Comparison of ENCODE assay signal across 13 cellular contexts in genomic region chr11:57647368-57647767, GRCh38. TPM values are rescaled to one million over a fixed set of nuclear protein-coding genes. Genes with fewer than 3 reads are reported as not detected.
DNase-seq lines count a peak whose midpoint lies in the region; ATAC-seq and TF ChIP-seq lines count a peak whose summit lies in the region.
"Had no signal": no experiment of that assay in that cellular context is flagged by ENCODE, and none has a peak within 500 bp of the region (broad histone marks: within the 10 kb centered on the region; RNA-seq: fewer than 3 reads in every experiment).

No MANE protein-coding gene starts in this region.

- no peak overlapping the region for H2BK120ac ChIP-seq in H9 (ENCODE audit: low read depth, low read length, poor library complexity, severe bottlenecking)

- peak overlapping the region in 1 of 4 experiments; percentile 27 for H3K4me3 ChIP-seq in fibroblast of lung (replicated peaks in 1 of 4; ENCODE audit: control extremely low read depth in 1 of 4, insufficient read depth in 1 of 4, low read depth in 3 of 4, low read length in 4 of 4)
- H3K4me3 ChIP-seq: pancreas had no signal

- H4K20me1 ChIP-seq in H9 (ENCODE audit: control insufficient read depth, insufficient read depth, insufficient read length) (no peaks in the 10 kb centered on the region), fibroblast of lung (ENCODE audit: control insufficient read depth, extremely low read depth, insufficient read depth, low read length) (no peaks in the 10 kb centered on the region)

- TF ChIP-seq CTCF in H9 (conservative IDR thresholded peaks at IDR 0.05), result no peak
- no peak for TF ChIP-seq CTCF in fibroblast of lung (conservative IDR thresholded peaks at IDR 0.05 in 1 of 2, IDR thresholded peaks at IDR 0.05 in 1 of 2; ENCODE audit: low read depth in 1 of 2, low read length in 2 of 2)

- no peak for ATAC-seq in GM18517 (IDR thresholded peaks at IDR 0.05; ENCODE audit: unreplicated experiment)
- ATAC-seq in stimulated activated effector memory CD8-positive, alpha-beta T cell treated with anti-CD3 and anti-CD28 coated beads, Interleukin-12 subunit alpha, Interleukin-12 subunit beta, amount 100 ng/mL, for 72 hours, result no peak

- DNase-seq in H9 (peak; percentile 50), SK-N-DZ (ENCODE audit: low spot score) (peak; percentile 18), fibroblast of lung (ENCODE audit: low read depth in 2 of 2) (no peak), retina (peak; percentile 67), DMS53 treated with DMSO at 0.1 percent for 48 hours (lab: John Stamatoyannopoulos, UW; ENCODE audit: unreplicated experiment) (no peak), DMS153 (lab: John Stamatoyannopoulos, UW) (no peak)
- DNase-seq in stimulated activated effector memory CD8-positive, alpha-beta T cell treated with anti-CD3 and anti-CD28 coated beads, Interleukin-12 subunit alpha, Interleukin-12 subunit beta, amount 100 ng/mL, for 72 hours (ENCODE audit: low spot score in 2 of 2), result no peak
- DNase-seq: activated CD4-positive, alpha-beta T cell treated with anti-CD3 and anti-CD28 coated beads, Interleukin-2, amount 50 U/mL, for 48 hours; activated gamma-delta T cell treated with Interleukin-2 at 50 U/mL for 16 hours; COR-L47; pancreas; stomach had no signal

- no peak overlapping the region for H2BK20ac ChIP-seq in H9 (ENCODE audit: low read depth, low read length, poor library complexity, severe bottlenecking)

- H3K4me2 ChIP-seq in H9 (ENCODE audit: insufficient read depth, insufficient read length, low read length), result peak overlapping the region; percentile 51
- peak overlapping the region; percentile 36 for H3K4me2 ChIP-seq in fibroblast of lung (ENCODE audit: extremely low read depth, insufficient read depth, low read length)

- peaks cover 83 to 90% of the 10 kb centered on the region in 2 experiments for H3K4me1 Mint-ChIP-seq in H9
- peaks cover 46% of the 10 kb centered on the region for H3K4me1 Mint-ChIP-seq in stimulated activated effector memory CD8-positive, alpha-beta T cell treated with anti-CD3 and anti-CD28 coated beads, Interleukin-12 subunit alpha, Interleukin-12 subunit beta, amount 100 ng/mL, for 72 hours

- H3K18ac ChIP-seq in H9 (ENCODE audit: insufficient read length, low read depth, low read length), result no peak overlapping the region

- H3K36me3 Mint-ChIP-seq in H9 (ENCODE audit: insufficient read depth in 1 of 3, low read depth in 3 of 3), result peaks cover 8 to 28% (median 23%) of the 10 kb centered on the region in 3 experiments; a peak in 6 of 7 replicates
- H3K36me3 Mint-ChIP-seq in stimulated activated effector memory CD8-positive, alpha-beta T cell treated with anti-CD3 and anti-CD28 coated beads, Interleukin-12 subunit alpha, Interleukin-12 subunit beta, amount 100 ng/mL, for 72 hours, result no peaks in the 10 kb centered on the region

- no peaks in the 10 kb centered on the region for H3K36me3 ChIP-seq in fibroblast of lung (ENCODE audit: control insufficient read depth, insufficient read depth, low read length)
- H3K36me3 ChIP-seq: pancreas, stomach had no signal

- H3K56ac ChIP-seq in H9 (ENCODE audit: insufficient read length, low read depth, low read length), result no peak overlapping the region

- peaks cover 16% of the 10 kb centered on the region for H3K23me2 ChIP-seq in H9 (ENCODE audit: insufficient read length, low read depth, low read length, poor library complexity, severe bottlenecking)

- H3K4ac ChIP-seq in H9 (ENCODE audit: low read depth, low read length), result no peak overlapping the region

- H4K5ac ChIP-seq in H9 (ENCODE audit: insufficient read length, low read depth, low read length), result no peak overlapping the region

- no peak overlapping the region for H2AK5ac ChIP-seq in H9 (ENCODE audit: insufficient read length, low read length)

- no peak overlapping the region for H3T11ph ChIP-seq in H9 (ENCODE audit: low read length)

- peak overlapping the region in 2 of 3 experiments; percentile 88 to 93; a peak in 4 of 7 replicates for H3K27ac Mint-ChIP-seq in H9
- H3K27ac Mint-ChIP-seq in stimulated activated effector memory CD8-positive, alpha-beta T cell treated with anti-CD3 and anti-CD28 coated beads, Interleukin-12 subunit alpha, Interleukin-12 subunit beta, amount 100 ng/mL, for 72 hours, result no peak overlapping the region

- H2BK15ac ChIP-seq in H9 (ENCODE audit: low read depth, low read length), result no peak overlapping the region

- H2AFZ ChIP-seq in H9 (ENCODE audit: low read length) (no peak overlapping the region), fibroblast of lung (ENCODE audit: low read length) (no peak overlapping the region)

- H3K79me1 ChIP-seq in H9 (ENCODE audit: insufficient read depth, low read depth, low read length, poor library complexity, severe bottlenecking), result no peaks in the 10 kb centered on the region

- no peak overlapping the region for H2BK12ac ChIP-seq in H9 (ENCODE audit: insufficient read length, low read depth, low read length)

- H3K79me2 ChIP-seq in H9 (ENCODE audit: insufficient read depth, low read length) (no peaks in the 10 kb centered on the region), fibroblast of lung (ENCODE audit: control insufficient read depth, insufficient read depth, low read length) (peaks cover 2% of the 10 kb centered on the region)

- no peak overlapping the region for H2BK5ac ChIP-seq in H9 (ENCODE audit: insufficient read length, low read length)

- H3K9me3 ChIP-seq in H9 (ENCODE audit: control insufficient read depth, low read depth, low read length) (no peaks in the 10 kb centered on the region), fibroblast of lung (ENCODE audit: control insufficient read depth, insufficient read depth, low read depth, low read length) (no peaks in the 10 kb centered on the region)
- H3K9me3 ChIP-seq: pancreas, stomach had no signal

- H3K27me3 Mint-ChIP-seq in H9 (ENCODE audit: low read depth), result peaks cover 18% of the 10 kb centered on the region

- H3K9ac ChIP-seq in H9 (ENCODE audit: extremely low read depth, insufficient read length, low read length) (no peak overlapping the region), fibroblast of lung (ENCODE audit: insufficient read depth, low read length) (no peak overlapping the region)

- H3K4me1 ChIP-seq in H9 (ENCODE audit: insufficient read depth, low read length), result peaks cover 19% of the 10 kb centered on the region
- peaks cover 23% of the 10 kb centered on the region for H3K4me1 ChIP-seq in fibroblast of lung (ENCODE audit: control insufficient read depth, extremely low read depth, insufficient read depth, low read length)

- no peak overlapping the region for H3K14ac ChIP-seq in H9 (ENCODE audit: insufficient read depth, low read length)

- no peaks in the 10 kb centered on the region for H3K9me3 Mint-ChIP-seq in H9
- H3K9me3 Mint-ChIP-seq in stimulated activated effector memory CD8-positive, alpha-beta T cell treated with anti-CD3 and anti-CD28 coated beads, Interleukin-12 subunit alpha, Interleukin-12 subunit beta, amount 100 ng/mL, for 72 hours, result no peaks in the 10 kb centered on the region

- H3K23ac ChIP-seq in H9 (ENCODE audit: insufficient read length, low read depth, low read length), result no peak overlapping the region

- no peak overlapping the region for H4K8ac ChIP-seq in H9 (replicated peaks; ENCODE audit: insufficient read length, low read depth, low read length)

- H3K27me3 ChIP-seq in H9 (ENCODE audit: insufficient read depth, low read length) (no peaks in the 10 kb centered on the region; the same call in 1 of the 2 replicates), fibroblast of lung (ENCODE audit: control insufficient read depth, insufficient read depth, low read length) (peaks cover 26% of the 10 kb centered on the region)

- WGBS in H9 (ENCODE audit: extremely low coverage, insufficient read length, low lambda C conversion rate), result no CpG with 5 or more reads among the region's 10 CpGs

- H3K27ac ChIP-seq in H9 (ENCODE audit: insufficient read length, low read depth, low read length) (no peak overlapping the region), fibroblast of lung (ENCODE audit: insufficient read depth, low read length) (no peak overlapping the region)
- H3K27ac ChIP-seq: pancreas, stomach had no signal

- H4K91ac ChIP-seq in H9 (ENCODE audit: insufficient read length, low read depth, low read length), result no peak overlapping the region

- H3K4me3 Mint-ChIP-seq in H9, result peak overlapping the region; percentile 62 to 83
- no peak overlapping the region for H3K4me3 Mint-ChIP-seq in stimulated activated effector memory CD8-positive, alpha-beta T cell treated with anti-CD3 and anti-CD28 coated beads, Interleukin-12 subunit alpha, Interleukin-12 subunit beta, amount 100 ng/mL, for 72 hours

RNA-seq across cellular contexts. Expression of gene YPEL4, which starts 2.3 kb away (rescaled TPM):
- total RNA-seq in H9 (2021) (0.13 TPM in 1 of 2 replicates, not detected in the other), fibroblast of lung (1.5 and 2.3 TPM in 2 replicates)
- polyA plus RNA-seq in SK-N-DZ (2014; cell fraction: cytosol; rRNA removed), result 0.41 and 0.46 TPM in 2 replicates
- 0.40 and 1.1 TPM in 2 replicates for polyA plus RNA-seq in SK-N-DZ (2014; cell fraction: nucleus; rRNA removed)
- 0.10 and 0.59 TPM in 2 replicates for polyA plus RNA-seq in fibroblast of lung
- 0.24 and 0.79 TPM in 2 replicates for polyA plus RNA-seq in fibroblast of lung (2012)
- polyA minus RNA-seq in fibroblast of lung (ENCODE audit: low replicate concordance), result 0.47 TPM in 1 of 2 replicates, not detected in the other

RNA-seq across cellular contexts. Expression of gene CLP1, which starts 10.2 kb away (rescaled TPM):
- total RNA-seq in H9 (2021) (35.5 and 37.4 TPM in 2 replicates), fibroblast of lung (13.2 and 17.2 TPM in 2 replicates)
- 40.8 and 50.6 TPM in 2 replicates for polyA plus RNA-seq in SK-N-DZ (2014; cell fraction: cytosol; rRNA removed)
- 15.8 and 17.1 TPM in 2 replicates for polyA plus RNA-seq in SK-N-DZ (2014; cell fraction: nucleus; rRNA removed)
- polyA plus RNA-seq in fibroblast of lung, result 24.1 and 31.5 TPM in 2 replicates
- polyA plus RNA-seq in fibroblast of lung (2012), result 10.7 and 15.2 TPM in 2 replicates
- polyA minus RNA-seq in fibroblast of lung (ENCODE audit: low replicate concordance), result 11.3 and 25.0 TPM in 2 replicates

RNA-seq across cellular contexts. Expression of gene ZDHHC5, which starts 20.5 kb away (rescaled TPM):
- total RNA-seq in H9 (2021) (65.2 and 67.2 TPM in 2 replicates), fibroblast of lung (26.7 and 33.9 TPM in 2 replicates)
- polyA plus RNA-seq in SK-N-DZ (2014; cell fraction: cytosol; rRNA removed), result 16.8 and 18.5 TPM in 2 replicates
- 19.4 and 21.1 TPM in 2 replicates for polyA plus RNA-seq in SK-N-DZ (2014; cell fraction: nucleus; rRNA removed)
- polyA plus RNA-seq in fibroblast of lung, result 58.9 and 69.8 TPM in 2 replicates
- 40.5 and 46.5 TPM in 2 replicates for polyA plus RNA-seq in fibroblast of lung (2012)
- polyA minus RNA-seq in fibroblast of lung (ENCODE audit: low replicate concordance), result 113 and 142 TPM in 2 replicates

RNA-seq across cellular contexts. Expression of gene SERPING1, which starts 49.9 kb away (rescaled TPM):
- 35.2 and 37.9 TPM in 2 replicates for total RNA-seq in H9 (2021)
- 22.4 and 28.2 TPM in 2 replicates for polyA plus RNA-seq in SK-N-DZ (2014; cell fraction: cytosol; rRNA removed)
- 11.5 and 26.6 TPM in 2 replicates for polyA plus RNA-seq in SK-N-DZ (2014; cell fraction: nucleus; rRNA removed)
- 17.2 and 20.0 TPM in 2 replicates for total RNA-seq in fibroblast of lung
- polyA plus RNA-seq in fibroblast of lung, result 35.8 and 117 TPM in 2 replicates
- polyA plus RNA-seq in fibroblast of lung (2012), result 50.5 and 196 TPM in 2 replicates
- 25.9 and 211 TPM in 2 replicates for polyA minus RNA-seq in fibroblast of lung (ENCODE audit: low replicate concordance)

Comparison
In these comparisons a context has a peak if more than half of its experiments do, and no peak if none do; other contexts are left out.
1. DNase-seq: peak in H9 (single experiment), SK-N-DZ (single experiment) and retina (single experiment); none in fibroblast of lung (0 of 2), DMS53 treated with DMSO at 0.1 percent for 48 hours (single experiment), DMS153 (single experiment) and stimulated activated effector memory CD8-positive, alpha-beta T cell treated with anti-CD3 and anti-CD28 coated beads, Interleukin-12 subunit alpha, Interleukin-12 subunit beta, amount 100 ng/mL, for 72 hours (0 of 2).